ENCODE assay signal across 11 cellular contexts in the genomic region with DNA sequence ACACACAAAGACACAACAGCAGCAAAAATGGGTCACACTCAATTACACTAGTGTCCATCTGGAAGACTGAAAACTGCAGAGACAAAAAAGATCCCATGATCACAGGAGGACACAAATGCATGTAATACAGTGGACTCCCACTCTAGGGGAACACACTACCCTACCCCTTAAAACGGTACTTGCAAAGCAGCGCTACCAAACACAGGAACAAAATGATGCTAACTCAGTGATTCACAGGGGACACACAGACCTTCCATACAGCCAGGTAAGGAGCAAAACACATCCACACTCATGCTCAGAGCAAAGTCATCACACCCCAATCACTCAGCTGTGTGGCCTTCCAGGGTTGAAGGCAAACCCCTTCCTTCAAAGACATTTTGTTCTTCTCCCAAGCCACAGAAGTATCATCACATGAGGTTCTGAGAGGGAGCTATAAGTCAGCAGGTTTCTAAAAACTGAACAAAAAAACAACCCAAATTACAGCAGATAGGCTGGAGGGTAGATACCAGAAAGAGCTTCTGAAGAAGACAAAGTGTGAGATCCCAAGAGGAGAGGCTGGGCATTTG. TPM values are rescaled to one million over a fixed set of nuclear protein-coding genes. Genes with fewer than 3 reads are reported as not detected.
DNase-seq lines count a peak whose midpoint lies in the region; ATAC-seq and TF ChIP-seq lines count a peak whose summit lies in the region.
"Had no signal": no experiment of that assay in that cellular context is flagged by ENCODE, and none has a peak within 500 bp of the region (broad histone marks: within the 10 kb centered on the region; RNA-seq: fewer than 3 reads in every experiment).

No MANE protein-coding gene starts in this region.

- no peak overlapping the region for H3K4me3 Mint-ChIP-seq in activated naive CD8-positive, alpha-beta T cell treated with anti-CD3 and anti-CD28 coated beads, Interleukin-2, amount 50 U/mL, for 24 hours
- no peak overlapping the region for H3K4me3 Mint-ChIP-seq in activated naive CD8-positive, alpha-beta T cell treated with anti-CD3 and anti-CD28 coated beads for 36 hours

- H3K9me3 ChIP-seq in NT2/D1 (ENCODE audit: insufficient read depth, low read length) (no peaks in the 10 kb centered on the region), iPS-15b (ENCODE audit: control insufficient read depth, insufficient read depth, low read length) (no peaks in the 10 kb centered on the region), stomach (no peaks in the 10 kb centered on the region)
- H3K9me3 ChIP-seq: lower lobe of right lung had no signal

- H3K27ac ChIP-seq in stomach, result no peak overlapping the region
- H3K27ac ChIP-seq: BLaER1, lower lobe of right lung had no signal

- H3K4me3 ChIP-seq in NT2/D1 (ENCODE audit: insufficient read length, low read depth) (no peak overlapping the region), iPS-15b (ENCODE audit: low read depth, low read length) (peak overlapping the region; percentile 26), stomach (peak overlapping the region in 3 of 4 donors; percentile 41 to 49 (median 41))
- H3K4me3 ChIP-seq: BLaER1 had no signal

- no peak for TF ChIP-seq CTCF in stomach (IDR thresholded peaks at IDR 0.05)

- H3K36me3 Mint-ChIP-seq in activated naive CD8-positive, alpha-beta T cell treated with anti-CD3 and anti-CD28 coated beads, Interleukin-2, amount 50 U/mL, for 24 hours (ENCODE audit: low read depth), result peaks cover 4% of the 10 kb centered on the region
- H3K36me3 Mint-ChIP-seq in activated naive CD8-positive, alpha-beta T cell treated with anti-CD3 and anti-CD28 coated beads for 36 hours, result no peaks in the 10 kb centered on the region

- intact Hi-C loops in stomach (cut with DNase I; ENCODE audit: low total_unique reads), result no loop called here

- TF ChIP-seq POLR2A in stomach (IDR thresholded peaks at IDR 0.05), result no peak

- DNase-seq in activated naive CD8-positive, alpha-beta T cell treated with anti-CD3 and anti-CD28 coated beads, Interleukin-2, amount 50 U/mL, for 24 hours, result no peak
- no peak for DNase-seq in activated naive CD8-positive, alpha-beta T cell treated with anti-CD3 and anti-CD28 coated beads for 36 hours
- DNase-seq in NT2/D1 (ENCODE audit: low read depth, low spot score), result no peak
- no peak for DNase-seq in stomach
- DNase-seq in SIG-M5 (lab: John Stamatoyannopoulos, UW), result no peak
- DNase-seq in CD1c-positive myeloid dendritic cell (ENCODE audit: extremely low spot score), result no peak
- DNase-seq: NCI-H2029 had no signal

- no peaks in the 10 kb centered on the region for H3K36me3 ChIP-seq in NT2/D1 (ENCODE audit: insufficient read depth, insufficient read length, low read length)
- no peaks in the 10 kb centered on the region for H3K36me3 ChIP-seq in iPS-15b (ENCODE audit: control insufficient read depth, insufficient read depth, low read length)
- no peaks in the 10 kb centered on the region for H3K36me3 ChIP-seq in stomach
- H3K36me3 ChIP-seq: BLaER1, lower lobe of right lung had no signal

- H3K4me1 ChIP-seq in NT2/D1 (ENCODE audit: insufficient read depth, insufficient read length) (peaks cover 4% of the 10 kb centered on the region), iPS-15b (ENCODE audit: control insufficient read depth, insufficient read depth, low read length) (peaks cover 4% of the 10 kb centered on the region), stomach (peaks cover 15 to 29% (median 20%) of the 10 kb centered on the region in 4 donors)
- H3K4me1 ChIP-seq: BLaER1 had no signal

- H3K27ac Mint-ChIP-seq in activated naive CD8-positive, alpha-beta T cell treated with anti-CD3 and anti-CD28 coated beads, Interleukin-2, amount 50 U/mL, for 24 hours, result no peak overlapping the region
- H3K27ac Mint-ChIP-seq in activated naive CD8-positive, alpha-beta T cell treated with anti-CD3 and anti-CD28 coated beads for 36 hours, result no peak overlapping the region

- WGBS in stomach, 5 donors, result 77 to 92% (median 82%) methylated on average over 2 of the region's 2 CpGs

- H3K27me3 Mint-ChIP-seq in activated naive CD8-positive, alpha-beta T cell treated with anti-CD3 and anti-CD28 coated beads, Interleukin-2, amount 50 U/mL, for 24 hours, result peaks cover 4% of the 10 kb centered on the region
- peaks cover 3% of the 10 kb centered on the region for H3K27me3 Mint-ChIP-seq in activated naive CD8-positive, alpha-beta T cell treated with anti-CD3 and anti-CD28 coated beads for 36 hours

- no peak for TF ChIP-seq EP300 in stomach (IDR thresholded peaks at IDR 0.05)

- H3K27me3 ChIP-seq in NT2/D1 (ENCODE audit: insufficient read depth, insufficient read length), result peaks cover 48% of the 10 kb centered on the region
- H3K27me3 ChIP-seq in iPS-15b (ENCODE audit: control insufficient read depth, insufficient read depth, low read length), result peaks cover 80% of the 10 kb centered on the region
- H3K27me3 ChIP-seq in stomach, result peaks cover 0 to 45% (median 22%) of the 10 kb centered on the region in 3 donors

- no peaks in the 10 kb centered on the region for H3K4me1 Mint-ChIP-seq in activated naive CD8-positive, alpha-beta T cell treated with anti-CD3 and anti-CD28 coated beads, Interleukin-2, amount 50 U/mL, for 24 hours
- H3K4me1 Mint-ChIP-seq in activated naive CD8-positive, alpha-beta T cell treated with anti-CD3 and anti-CD28 coated beads for 36 hours, result peaks cover 2% of the 10 kb centered on the region

- peak; percentile 21 for ATAC-seq in activated naive CD8-positive, alpha-beta T cell treated with anti-CD3 and anti-CD28 coated beads, Interleukin-2, amount 50 U/mL, for 24 hours
- no peak for ATAC-seq in GM18858 (IDR thresholded peaks at IDR 0.05; ENCODE audit: unreplicated experiment)

- H3K9ac ChIP-seq in NT2/D1 (ENCODE audit: insufficient read length, low read depth) (peak overlapping the region; percentile 82), iPS-15b (ENCODE audit: low read depth, low read length) (no peak overlapping the region)
- H3K9ac ChIP-seq: BLaER1 had no signal

- H3K9me3 Mint-ChIP-seq in activated naive CD8-positive, alpha-beta T cell treated with anti-CD3 and anti-CD28 coated beads, Interleukin-2, amount 50 U/mL, for 24 hours, result no peaks in the 10 kb centered on the region
- H3K9me3 Mint-ChIP-seq in activated naive CD8-positive, alpha-beta T cell treated with anti-CD3 and anti-CD28 coated beads for 36 hours, result no peaks in the 10 kb centered on the region

RNA-seq across cellular contexts. Expression of a gene that starts 14.8 kb away (rescaled TPM):
- 10 to 100 TPM; 18.0 to 18.3 TPM for total RNA-seq in activated naive CD8-positive, alpha-beta T cell treated with anti-CD3 and anti-CD28 coated beads for 36 hours
- total RNA-seq in stomach, result 10 to 100 TPM; 15.4 to 79.4 (median 31.0) TPM
- 10 to 100 TPM; 34.0 to 71.3 (median 70.3) TPM for polyA plus RNA-seq in stomach
